In genomic region chr15:64767203-64767602, GRCh38 we compare ENCODE assay signal across 16 cellular contexts. TPM values are rescaled to one million over a fixed set of nuclear protein-coding genes. Genes with fewer than 3 reads are reported as not detected.
A peak's percentile ranks its signal among the peaks of the same experiment; 100 is the strongest.
DNase-seq lines count a peak whose midpoint lies in the region; TF ChIP-seq lines count a peak whose summit lies in the region.
"Had no signal": no experiment of that assay in that cellular context is flagged by ENCODE, and none has a peak within 500 bp of the region (broad histone marks: within the 10 kb centered on the region; RNA-seq: fewer than 3 reads in every experiment).

No MANE protein-coding gene starts in this region.

- CTCF ChIA-PET in activated CD4-positive, alpha-beta memory T cell treated with anti-CD3 and anti-CD28 coated beads, Interleukin-2, amount 10 ng/mL, durations not matched to agents 7 days and 5 days (lab: Charles Lee) = interaction anchor here (2.5 kb wide), 1 partner anchor 43 kb away, joined by 14 read pairs; no protein-coding TSS in a partner anchor

- H4K20me1 ChIP-seq in H9 (ENCODE audit: control insufficient read depth, insufficient read depth, insufficient read length) = peaks cover 2% of the 10 kb centered on the region

- no peak overlapping the region for H2BK120ac ChIP-seq in H9 (ENCODE audit: low read depth, low read length, poor library complexity, severe bottlenecking)

- no peak overlapping the region for H2BK5ac ChIP-seq in H9 (ENCODE audit: insufficient read length, low read length)

- no peaks in the 10 kb centered on the region for H3K36me3 ChIP-seq in rectal smooth muscle tissue (ENCODE audit: control insufficient read depth, insufficient read depth, low read length)

- H3K4me3 Mint-ChIP-seq in H9 = no peak overlapping the region
- no peak overlapping the region for H3K4me3 Mint-ChIP-seq in activated CD4-positive, alpha-beta memory T cell treated with anti-CD3 and anti-CD28 coated beads, Interleukin-2, amount 10 ng/mL, durations not matched to agents 7 days and 5 days
- no peak overlapping the region for H3K4me3 Mint-ChIP-seq in endothelial cell (ENCODE audit: unreplicated experiment)
- H3K4me3 Mint-ChIP-seq: stimulated activated naive CD8-positive, alpha-beta T cell treated with anti-CD3 and anti-CD28 coated beads, Interleukin-15, Interleukin-2, amounts not matched to agents 100 ng/mL and 50 ng/mL, for 24 hours had no signal

- no peak overlapping the region for H3K4me3 ChIP-seq in rectal smooth muscle tissue (ENCODE audit: low read length)
- H3K4me3 ChIP-seq: body of pancreas, lung had no signal

- H3K4ac ChIP-seq in H9 (ENCODE audit: low read depth, low read length) = no peak overlapping the region

- H3K9ac ChIP-seq in H9 (ENCODE audit: extremely low read depth, insufficient read length, low read length) = no peak overlapping the region
- H3K9ac ChIP-seq in rectal smooth muscle tissue (ENCODE audit: low read length) = no peak overlapping the region

- H2AK5ac ChIP-seq in H9 (ENCODE audit: insufficient read length, low read length) = no peak overlapping the region

- H3K56ac ChIP-seq in H9 (ENCODE audit: insufficient read length, low read depth, low read length) = no peak overlapping the region

- peak; percentile 11 for DNase-seq in activated CD4-positive, alpha-beta T cell treated with anti-CD3 and anti-CD28 coated beads for 48 hours
- no peak for DNase-seq in activated CD4-positive, alpha-beta T cell treated with anti-CD3 and anti-CD28 coated beads, Interleukin-2, amount 50 U/mL, for 1 hour
- no peak for DNase-seq in H9
- DNase-seq in activated CD4-positive, alpha-beta memory T cell treated with anti-CD3 and anti-CD28 coated beads, Interleukin-2, amount 10 ng/mL, durations not matched to agents 7 days and 5 days = peak; percentile 21
- DNase-seq in MV-4-11 (lab: John Stamatoyannopoulos, UW) = no peak
- no peak for DNase-seq in activated effector memory CD4-positive, alpha-beta T cell treated with Interleukin-2 at 50 U/mL for 16 hours
- DNase-seq in endothelial cell (ENCODE audit: low spot score) = no peak
- DNase-seq: ACHN, GOT3, NCI-H1694, PC-3 had no signal

- no peak overlapping the region for H4K91ac ChIP-seq in H9 (ENCODE audit: insufficient read length, low read depth, low read length)

- peaks cover 46 to 50% of the 10 kb centered on the region in 2 experiments for H3K4me1 Mint-ChIP-seq in H9
- H3K4me1 Mint-ChIP-seq in activated CD4-positive, alpha-beta memory T cell treated with anti-CD3 and anti-CD28 coated beads, Interleukin-2, amount 10 ng/mL, durations not matched to agents 7 days and 5 days = peaks cover 10% of the 10 kb centered on the region
- H3K4me1 Mint-ChIP-seq in endothelial cell (ENCODE audit: unreplicated experiment) = no peaks in the 10 kb centered on the region

- H3K23me2 ChIP-seq in H9 (ENCODE audit: insufficient read length, low read depth, low read length, poor library complexity, severe bottlenecking) = no peaks in the 10 kb centered on the region

- H3K27me3 Mint-ChIP-seq in H9 (ENCODE audit: low read depth) (no peaks in the 10 kb centered on the region), endothelial cell (ENCODE audit: unreplicated experiment) (peaks cover 2% of the 10 kb centered on the region)
- peaks cover 4% of the 10 kb centered on the region for H3K27me3 Mint-ChIP-seq in activated CD4-positive, alpha-beta memory T cell treated with anti-CD3 and anti-CD28 coated beads, Interleukin-2, amount 10 ng/mL, durations not matched to agents 7 days and 5 days
- H3K27me3 Mint-ChIP-seq: stimulated activated naive CD8-positive, alpha-beta T cell treated with anti-CD3 and anti-CD28 coated beads, Interleukin-15, Interleukin-2, amounts not matched to agents 100 ng/mL and 50 ng/mL, for 24 hours had no signal

- H3K27ac Mint-ChIP-seq in H9 = peak overlapping the region in 2 of 3 experiments; percentile 75 to 91; a peak in 5 of 7 replicates
- H3K27ac Mint-ChIP-seq in activated CD4-positive, alpha-beta memory T cell treated with anti-CD3 and anti-CD28 coated beads, Interleukin-2, amount 10 ng/mL, durations not matched to agents 7 days and 5 days = no peak overlapping the region
- no peak overlapping the region for H3K27ac Mint-ChIP-seq in endothelial cell (ENCODE audit: unreplicated experiment)
- H3K27ac Mint-ChIP-seq: stimulated activated naive CD8-positive, alpha-beta T cell treated with anti-CD3 and anti-CD28 coated beads, Interleukin-15, Interleukin-2, amounts not matched to agents 100 ng/mL and 50 ng/mL, for 24 hours had no signal

- H3T11ph ChIP-seq in H9 (ENCODE audit: low read length) = no peak overlapping the region

- no peak overlapping the region for H2AFZ ChIP-seq in H9 (ENCODE audit: low read length)

- H2BK12ac ChIP-seq in H9 (ENCODE audit: insufficient read length, low read depth, low read length) = no peak overlapping the region

- no peak overlapping the region for H2BK20ac ChIP-seq in H9 (ENCODE audit: low read depth, low read length, poor library complexity, severe bottlenecking)

- H3K4me2 ChIP-seq in H9 (ENCODE audit: insufficient read depth, insufficient read length, low read length) = no peak overlapping the region

- no peak overlapping the region for H4K5ac ChIP-seq in H9 (ENCODE audit: insufficient read length, low read depth, low read length)

- no peak overlapping the region for H3K27ac ChIP-seq in H9 (ENCODE audit: insufficient read length, low read depth, low read length)
- peak overlapping the region; percentile 28 for H3K27ac ChIP-seq in rectal smooth muscle tissue (ENCODE audit: low read depth, low read length)
- H3K27ac ChIP-seq: body of pancreas had no signal

- H3K9me3 Mint-ChIP-seq in H9 (no peaks in the 10 kb centered on the region), endothelial cell (ENCODE audit: unreplicated experiment) (no peaks in the 10 kb centered on the region)
- H3K9me3 Mint-ChIP-seq in activated CD4-positive, alpha-beta memory T cell treated with anti-CD3 and anti-CD28 coated beads, Interleukin-2, amount 10 ng/mL, durations not matched to agents 7 days and 5 days = no peaks in the 10 kb centered on the region
- H3K9me3 Mint-ChIP-seq: stimulated activated naive CD8-positive, alpha-beta T cell treated with anti-CD3 and anti-CD28 coated beads, Interleukin-15, Interleukin-2, amounts not matched to agents 100 ng/mL and 50 ng/mL, for 24 hours had no signal

- no peak overlapping the region for H4K8ac ChIP-seq in H9 (replicated peaks; ENCODE audit: insufficient read length, low read depth, low read length)

- POLR2A ChIA-PET in activated CD4-positive, alpha-beta memory T cell treated with anti-CD3 and anti-CD28 coated beads, Interleukin-2, amount 10 ng/mL, durations not matched to agents 7 days and 5 days (lab: Charles Lee) = no interaction called here

- H3K18ac ChIP-seq in H9 (ENCODE audit: insufficient read length, low read depth, low read length) = no peak overlapping the region

- H3K36me3 Mint-ChIP-seq in H9 (ENCODE audit: insufficient read depth in 1 of 3, low read depth in 3 of 3) = peaks cover 10 to 28% (median 11%) of the 10 kb centered on the region in 3 experiments
- H3K36me3 Mint-ChIP-seq in activated CD4-positive, alpha-beta memory T cell treated with anti-CD3 and anti-CD28 coated beads, Interleukin-2, amount 10 ng/mL, durations not matched to agents 7 days and 5 days (ENCODE audit: low read depth) = no peaks in the 10 kb centered on the region
- H3K36me3 Mint-ChIP-seq in endothelial cell (ENCODE audit: low read depth, unreplicated experiment) = no peaks in the 10 kb centered on the region

- H2BK15ac ChIP-seq in H9 (ENCODE audit: low read depth, low read length) = no peak overlapping the region

- WGBS in H9 (ENCODE audit: extremely low coverage, insufficient read length, low lambda C conversion rate) = no CpG with 5 or more reads among the region's 7 CpGs

- H3K14ac ChIP-seq in H9 (ENCODE audit: insufficient read depth, low read length) = no peak overlapping the region; the same call in 1 of the 2 replicates

- H3K23ac ChIP-seq in H9 (ENCODE audit: insufficient read length, low read depth, low read length) = no peak overlapping the region

- H3K4me1 ChIP-seq in H9 (ENCODE audit: insufficient read depth, low read length) (peaks cover 12% of the 10 kb centered on the region; the same call in 1 of the 2 replicates), rectal smooth muscle tissue (ENCODE audit: control insufficient read depth, insufficient read depth, low read length) (peaks cover 19% of the 10 kb centered on the region)
- H3K4me1 ChIP-seq: body of pancreas had no signal

- H3K9me3 ChIP-seq in H9 (ENCODE audit: control insufficient read depth, low read depth, low read length) = no peaks in the 10 kb centered on the region
- H3K9me3 ChIP-seq: body of pancreas had no signal

- no peaks in the 10 kb centered on the region for H3K27me3 ChIP-seq in H9 (ENCODE audit: insufficient read depth, low read length)
- no peaks in the 10 kb centered on the region for H3K27me3 ChIP-seq in rectal smooth muscle tissue (ENCODE audit: control insufficient read depth, insufficient read depth, low read length)
- H3K27me3 ChIP-seq: body of pancreas had no signal

- peaks cover 79% of the 10 kb centered on the region for H3K79me2 ChIP-seq in H9 (ENCODE audit: insufficient read depth, low read length)

- H3K79me1 ChIP-seq in H9 (ENCODE audit: insufficient read depth, low read depth, low read length, poor library complexity, severe bottlenecking) = peaks cover 3% of the 10 kb centered on the region

- no peak for TF ChIP-seq CTCF in H9 (conservative IDR thresholded peaks at IDR 0.05)
- no peak for TF ChIP-seq CTCF in endothelial cell (IDR thresholded peaks at IDR 0.05; ENCODE audit: unreplicated experiment)

RNA-seq across cellular contexts. Expression of gene RBPMS2, which starts 8.2 kb away (rescaled TPM):
- total RNA-seq in H9 (2021) (181 and 185 TPM in 2 replicates), endothelial cell (ENCODE audit: unreplicated experiment) (24.0 TPM)
- not detected for total RNA-seq in activated CD4-positive, alpha-beta memory T cell treated with anti-CD3 and anti-CD28 coated beads, Interleukin-2, amount 10 ng/mL, durations not matched to agents 7 days and 5 days
- total RNA-seq: activated CD8-positive, alpha-beta memory T cell treated with anti-CD3 and anti-CD28 coated beads for 36 hours; PC-3 had no signal

RNA-seq across cellular contexts. Expression of gene PIF1, which starts 58.2 kb away (rescaled TPM):
- 64.0 and 74.4 TPM in 2 replicates for total RNA-seq in H9 (2021)
- total RNA-seq in activated CD4-positive, alpha-beta memory T cell treated with anti-CD3 and anti-CD28 coated beads, Interleukin-2, amount 10 ng/mL, durations not matched to agents 7 days and 5 days = 10 to 100 TPM; 46.1 to 49.1 TPM
- total RNA-seq in endothelial cell (ENCODE audit: unreplicated experiment) = 4.8 TPM
- total RNA-seq: body of pancreas had no signal

Comparison
In these comparisons a context has a peak if more than half of its experiments do, and no peak if none do; other contexts are left out.
1. DNase-seq: peak in activated CD4-positive, alpha-beta T cell treated with anti-CD3 and anti-CD28 coated beads for 48 hours (single experiment) and activated CD4-positive, alpha-beta memory T cell treated with anti-CD3 and anti-CD28 coated beads, Interleukin-2, amount 10 ng/mL, durations not matched to agents 7 days and 5 days (single experiment); none in activated CD4-positive, alpha-beta T cell treated with anti-CD3 and anti-CD28 coated beads, Interleukin-2, amount 50 U/mL, for 1 hour (single experiment), H9 (single experiment), MV-4-11 (single experiment), activated effector memory CD4-positive, alpha-beta T cell treated with Interleukin-2 at 50 U/mL for 16 hours (single experiment) and endothelial cell (single experiment).
2. H3K27ac Mint-ChIP-seq: peak in H9 (2 of 3); none in activated CD4-positive, alpha-beta memory T cell treated with anti-CD3 and anti-CD28 coated beads, Interleukin-2, amount 10 ng/mL, durations not matched to agents 7 days and 5 days (single experiment) and endothelial cell (single experiment).
3. RNA of gene RBPMS2, which starts 8.2 kb away (total RNA-seq): 181 to 185 TPM in H9 and 24.0 TPM in endothelial cell (single experiment); not detected in activated CD4-positive, alpha-beta memory T cell treated with anti-CD3 and anti-CD28 coated beads, Interleukin-2, amount 10 ng/mL, durations not matched to agents 7 days and 5 days; every median in the first group is over 10 times any median in the second.